15 cellular contexts compared by ENCODE assay signal in genomic region chr22:39078329-39078728, GRCh38. TPM values are rescaled to one million over a fixed set of nuclear protein-coding genes. Genes with fewer than 3 reads are reported as not detected.
DNase-seq lines count a peak whose midpoint lies in the region; ATAC-seq and TF ChIP-seq lines count a peak whose summit lies in the region.
"Had no signal": no experiment of that assay in that cellular context is flagged by ENCODE, and none has a peak within 500 bp of the region (broad histone marks: within the 10 kb centered on the region; RNA-seq: fewer than 3 reads in every experiment).

No MANE protein-coding gene starts in this region.

- no peak for TF ChIP-seq CTCF in H9 (conservative IDR thresholded peaks at IDR 0.05)

- no peaks in the 10 kb centered on the region for H3K27me3 ChIP-seq in H9 (ENCODE audit: insufficient read depth, low read length)
- H3K27me3 ChIP-seq: gastroesophageal sphincter, MG63 had no signal

- no peak overlapping the region for H3K14ac ChIP-seq in H9 (ENCODE audit: insufficient read depth, low read length)

- no peaks in the 10 kb centered on the region for H3K9me3 ChIP-seq in H9 (ENCODE audit: control insufficient read depth, low read depth, low read length)
- H3K9me3 ChIP-seq: gastroesophageal sphincter, MG63, tibial artery had no signal

- no peaks in the 10 kb centered on the region for H3K79me2 ChIP-seq in H9 (ENCODE audit: insufficient read depth, low read length)

- peaks cover 49% of the 10 kb centered on the region for H3K4me1 Mint-ChIP-seq in activated T-cell treated with anti-CD3 and anti-CD28 coated beads, Interleukin-2, amount 50 U/mL, for 72 hours (ENCODE audit: low read depth)
- H3K4me1 Mint-ChIP-seq in IgD-negative memory B cell = peaks cover 38 to 50% (median 48%) of the 10 kb centered on the region in 3 donors
- H3K4me1 Mint-ChIP-seq in activated naive CD8-positive, alpha-beta T cell treated with anti-CD3 and anti-CD28 coated beads, Interleukin-2, amount 50 U/mL, for 24 hours = peaks cover 76% of the 10 kb centered on the region
- H3K4me1 Mint-ChIP-seq in stimulated activated memory B cell treated with anti-CD40 and anti-IgM and Interleukin-4, amounts not matched to agents 10 μg/mL and 1 μg/mL and 100 μg/mL, for 72 hours = peaks cover 84% of the 10 kb centered on the region
- peaks cover 25 to 46% of the 10 kb centered on the region in 2 experiments for H3K4me1 Mint-ChIP-seq in H9

- no peak overlapping the region for H3K27ac ChIP-seq in H9 (ENCODE audit: insufficient read length, low read depth, low read length)
- H3K27ac ChIP-seq: tibial artery had no signal

- H4K8ac ChIP-seq in H9 (replicated peaks; ENCODE audit: insufficient read length, low read depth, low read length) = no peak overlapping the region

- H3K23ac ChIP-seq in H9 (ENCODE audit: insufficient read length, low read depth, low read length) = no peak overlapping the region

- H2BK20ac ChIP-seq in H9 (ENCODE audit: low read depth, low read length, poor library complexity, severe bottlenecking) = no peak overlapping the region

- no peaks in the 10 kb centered on the region for H3K79me1 ChIP-seq in H9 (ENCODE audit: insufficient read depth, low read depth, low read length, poor library complexity, severe bottlenecking)

- no peaks in the 10 kb centered on the region for H3K23me2 ChIP-seq in H9 (ENCODE audit: insufficient read length, low read depth, low read length, poor library complexity, severe bottlenecking)

- no CpG with 5 or more reads among the region's 8 CpGs for WGBS in H9 (ENCODE audit: extremely low coverage, insufficient read length, low lambda C conversion rate)

- H2AFZ ChIP-seq in H9 (ENCODE audit: low read length) = no peak overlapping the region

- H3K27me3 Mint-ChIP-seq in activated T-cell treated with anti-CD3 and anti-CD28 coated beads, Interleukin-2, amount 50 U/mL, for 72 hours (ENCODE audit: low read depth) = no peaks in the 10 kb centered on the region
- H3K27me3 Mint-ChIP-seq in IgD-negative memory B cell (no peaks in the 10 kb centered on the region), H9 (ENCODE audit: low read depth) (no peaks in the 10 kb centered on the region; the same call in none of the 2 replicates)
- H3K27me3 Mint-ChIP-seq in activated naive CD8-positive, alpha-beta T cell treated with anti-CD3 and anti-CD28 coated beads, Interleukin-2, amount 50 U/mL, for 24 hours = no peaks in the 10 kb centered on the region
- H3K27me3 Mint-ChIP-seq in stimulated activated memory B cell treated with anti-CD40 and anti-IgM and Interleukin-4, amounts not matched to agents 10 μg/mL and 1 μg/mL and 100 μg/mL, for 72 hours = no peaks in the 10 kb centered on the region

- no peaks in the 10 kb centered on the region for H4K20me1 ChIP-seq in H9 (ENCODE audit: control insufficient read depth, insufficient read depth, insufficient read length)

- no peak overlapping the region for H2AK5ac ChIP-seq in H9 (ENCODE audit: insufficient read length, low read length)

- H3K4me3 Mint-ChIP-seq in activated T-cell treated with anti-CD3 and anti-CD28 coated beads, Interleukin-2, amount 50 U/mL, for 72 hours = peak overlapping the region; percentile 94 to 96
- peak overlapping the region; percentile 41 to 93 (median 78) for H3K4me3 Mint-ChIP-seq in IgD-negative memory B cell
- peak overlapping the region; percentile 94 for H3K4me3 Mint-ChIP-seq in activated naive CD8-positive, alpha-beta T cell treated with anti-CD3 and anti-CD28 coated beads, Interleukin-2, amount 50 U/mL, for 24 hours
- peak overlapping the region; percentile 87 for H3K4me3 Mint-ChIP-seq in stimulated activated memory B cell treated with anti-CD40 and anti-IgM and Interleukin-4, amounts not matched to agents 10 μg/mL and 1 μg/mL and 100 μg/mL, for 72 hours
- H3K4me3 Mint-ChIP-seq in H9 = no peak overlapping the region

- H4K91ac ChIP-seq in H9 (ENCODE audit: insufficient read length, low read depth, low read length) = no peak overlapping the region

- H3K4ac ChIP-seq in H9 (ENCODE audit: low read depth, low read length) = no peak overlapping the region

- DNase-seq in activated T-cell treated with anti-CD3 and anti-CD28 coated beads, Interleukin-2, amount 50 U/mL, for 72 hours = no peak
- DNase-seq in activated T-cell treated with anti-CD3 and anti-CD28 coated beads, Interleukin-2, amount 50 U/mL, for 48 hours = no peak
- no peak for DNase-seq in activated naive CD8-positive, alpha-beta T cell treated with anti-CD3 and anti-CD28 coated beads, Interleukin-2, amount 50 U/mL, for 24 hours
- DNase-seq in H9 (no peak), kidney tubule cell (ENCODE audit: low spot score) (no peak), NCI-H187 (lab: John Stamatoyannopoulos, UW) (no peak)
- DNase-seq: activated effector memory CD4-positive, alpha-beta T cell treated with anti-CD3 and anti-CD28 coated beads, Interleukin-2, amount 50 U/mL, for 16 hours; caudate nucleus; MG63; NCI-H2107; tibial artery had no signal

- no peak overlapping the region for H3T11ph ChIP-seq in H9 (ENCODE audit: low read length)

- no peaks in the 10 kb centered on the region for H3K4me1 ChIP-seq in H9 (ENCODE audit: insufficient read depth, low read length)

- no peak overlapping the region for H3K4me2 ChIP-seq in H9 (ENCODE audit: insufficient read depth, insufficient read length, low read length)

- no peak overlapping the region for H2BK15ac ChIP-seq in H9 (ENCODE audit: low read depth, low read length)

- H2BK5ac ChIP-seq in H9 (ENCODE audit: insufficient read length, low read length) = no peak overlapping the region

- no peak overlapping the region for H2BK120ac ChIP-seq in H9 (ENCODE audit: low read depth, low read length, poor library complexity, severe bottlenecking)

- peaks cover 1 to 10% of the 10 kb centered on the region in 2 donors for H3K36me3 Mint-ChIP-seq in activated T-cell treated with anti-CD3 and anti-CD28 coated beads, Interleukin-2, amount 50 U/mL, for 72 hours (ENCODE audit: insufficient read depth in 2 of 2)
- H3K36me3 Mint-ChIP-seq in IgD-negative memory B cell (peaks cover 4% of the 10 kb centered on the region), H9 (ENCODE audit: insufficient read depth in 1 of 3, low read depth in 3 of 3) (no peaks in the 10 kb centered on the region)
- H3K36me3 Mint-ChIP-seq in activated naive CD8-positive, alpha-beta T cell treated with anti-CD3 and anti-CD28 coated beads, Interleukin-2, amount 50 U/mL, for 24 hours (ENCODE audit: low read depth) = peaks cover 37% of the 10 kb centered on the region
- H3K36me3 Mint-ChIP-seq in stimulated activated memory B cell treated with anti-CD40 and anti-IgM and Interleukin-4, amounts not matched to agents 10 μg/mL and 1 μg/mL and 100 μg/mL, for 72 hours = peaks cover 40% of the 10 kb centered on the region

- H3K27ac Mint-ChIP-seq in activated T-cell treated with anti-CD3 and anti-CD28 coated beads, Interleukin-2, amount 50 U/mL, for 72 hours = peak overlapping the region; percentile 92
- peak overlapping the region; percentile 78 to 95 (median 86) for H3K27ac Mint-ChIP-seq in IgD-negative memory B cell
- H3K27ac Mint-ChIP-seq in activated naive CD8-positive, alpha-beta T cell treated with anti-CD3 and anti-CD28 coated beads, Interleukin-2, amount 50 U/mL, for 24 hours = peak overlapping the region; percentile 93
- H3K27ac Mint-ChIP-seq in stimulated activated memory B cell treated with anti-CD40 and anti-IgM and Interleukin-4, amounts not matched to agents 10 μg/mL and 1 μg/mL and 100 μg/mL, for 72 hours = peak overlapping the region; percentile 98
- no peak overlapping the region for H3K27ac Mint-ChIP-seq in H9

- ATAC-seq in activated T-cell treated with anti-CD3 and anti-CD28 coated beads, Interleukin-2, amount 50 U/mL, for 72 hours (replicated peaks in 1 of 2) = no peak
- no peak for ATAC-seq in activated naive CD8-positive, alpha-beta T cell treated with anti-CD3 and anti-CD28 coated beads, Interleukin-2, amount 50 U/mL, for 24 hours
- no peak for ATAC-seq in stimulated activated memory B cell treated with anti-CD40 and anti-IgM and Interleukin-4, amounts not matched to agents 10 μg/mL and 1 μg/mL and 100 μg/mL, for 72 hours
- ATAC-seq: gastroesophageal sphincter had no signal

- no peak overlapping the region for H2BK12ac ChIP-seq in H9 (ENCODE audit: insufficient read length, low read depth, low read length)

- no peaks in the 10 kb centered on the region for H3K9me3 Mint-ChIP-seq in activated T-cell treated with anti-CD3 and anti-CD28 coated beads, Interleukin-2, amount 50 U/mL, for 72 hours
- no peaks in the 10 kb centered on the region for H3K9me3 Mint-ChIP-seq in IgD-negative memory B cell
- H3K9me3 Mint-ChIP-seq in activated naive CD8-positive, alpha-beta T cell treated with anti-CD3 and anti-CD28 coated beads, Interleukin-2, amount 50 U/mL, for 24 hours = no peaks in the 10 kb centered on the region
- no peaks in the 10 kb centered on the region for H3K9me3 Mint-ChIP-seq in stimulated activated memory B cell treated with anti-CD40 and anti-IgM and Interleukin-4, amounts not matched to agents 10 μg/mL and 1 μg/mL and 100 μg/mL, for 72 hours
- H3K9me3 Mint-ChIP-seq in H9 = no peaks in the 10 kb centered on the region

- no peak overlapping the region for H3K9ac ChIP-seq in H9 (ENCODE audit: extremely low read depth, insufficient read length, low read length)

- H4K5ac ChIP-seq in H9 (ENCODE audit: insufficient read length, low read depth, low read length) = no peak overlapping the region

- no peak overlapping the region for H3K18ac ChIP-seq in H9 (ENCODE audit: insufficient read length, low read depth, low read length)

- no peak overlapping the region for H3K56ac ChIP-seq in H9 (ENCODE audit: insufficient read length, low read depth, low read length)

RNA-seq across cellular contexts. Expression of gene APOBEC3G, which starts 1.3 kb away (rescaled TPM):
- total RNA-seq in activated T-cell treated with anti-CD3 and anti-CD28 coated beads, Interleukin-2, amount 50 U/mL, for 72 hours = 100 to 1,000 TPM in 1 of 2 donors, 10 to 100 TPM in 1; 77.8 to 115 TPM
- 90.7 TPM for polyA plus RNA-seq in IgD-negative memory B cell
- 1.6 and 2.4 TPM in 2 replicates for total RNA-seq in H9 (2021)
- total RNA-seq: HT-29 had no signal

RNA-seq across cellular contexts. Expression of gene APOBEC3H, which starts 18.7 kb away (rescaled TPM):
- 10 to 100 TPM; 21.9 to 24.4 TPM for total RNA-seq in activated T-cell treated with anti-CD3 and anti-CD28 coated beads, Interleukin-2, amount 50 U/mL, for 72 hours
- polyA plus RNA-seq in IgD-negative memory B cell = 0.48 TPM
- total RNA-seq in H9 (2021) = 0.48 TPM in 2 replicates
- total RNA-seq: gastroesophageal sphincter, HT-29 had no signal

RNA-seq across cellular contexts. Expression of gene APOBEC3F, which starts 37.7 kb away (rescaled TPM):
- total RNA-seq in activated T-cell treated with anti-CD3 and anti-CD28 coated beads, Interleukin-2, amount 50 U/mL, for 72 hours = 10 to 100 TPM; 44.8 to 49.0 TPM
- polyA plus RNA-seq in IgD-negative memory B cell = 33.0 TPM
- total RNA-seq in H9 (2021) = 8.9 and 11.6 TPM in 2 replicates

RNA-seq across cellular contexts. Expression of gene APOBEC3D, which starts 57.4 kb away (rescaled TPM):
- 10 to 100 TPM; 33.9 to 43.0 TPM for total RNA-seq in activated T-cell treated with anti-CD3 and anti-CD28 coated beads, Interleukin-2, amount 50 U/mL, for 72 hours
- polyA plus RNA-seq in IgD-negative memory B cell = 22.0 TPM
- 8.6 and 9.4 TPM in 2 replicates for total RNA-seq in H9 (2021)
- total RNA-seq: HT-29 had no signal

Comparison
In these comparisons a context has a peak if more than half of its experiments do, and no peak if none do; other contexts are left out.
1. H3K27ac Mint-ChIP-seq: peak in activated T-cell treated with anti-CD3 and anti-CD28 coated beads, Interleukin-2, amount 50 U/mL, for 72 hours (single experiment), IgD-negative memory B cell (3 of 3), activated naive CD8-positive, alpha-beta T cell treated with anti-CD3 and anti-CD28 coated beads, Interleukin-2, amount 50 U/mL, for 24 hours (single experiment) and stimulated activated memory B cell treated with anti-CD40 and anti-IgM and Interleukin-4, amounts not matched to agents 10 μg/mL and 1 μg/mL and 100 μg/mL, for 72 hours (single experiment); none in H9 (0 of 3).
2. H3K4me3 Mint-ChIP-seq: peak in activated T-cell treated with anti-CD3 and anti-CD28 coated beads, Interleukin-2, amount 50 U/mL, for 72 hours (2 of 2), IgD-negative memory B cell (4 of 4), activated naive CD8-positive, alpha-beta T cell treated with anti-CD3 and anti-CD28 coated beads, Interleukin-2, amount 50 U/mL, for 24 hours (single experiment) and stimulated activated memory B cell treated with anti-CD40 and anti-IgM and Interleukin-4, amounts not matched to agents 10 μg/mL and 1 μg/mL and 100 μg/mL, for 72 hours (single experiment); none in H9 (0 of 2).
3. RNA of gene APOBEC3G, which starts 1.3 kb away (total RNA-seq): 77.8 to 115 TPM in activated T-cell treated with anti-CD3 and anti-CD28 coated beads, Interleukin-2, amount 50 U/mL, for 72 hours; 1.6 to 2.4 TPM in H9; every median in the first group is over 10 times any median in the second.
4. RNA of gene APOBEC3H, which starts 18.7 kb away (total RNA-seq): 21.9 to 24.4 TPM in activated T-cell treated with anti-CD3 and anti-CD28 coated beads, Interleukin-2, amount 50 U/mL, for 72 hours; 0.48 TPM in H9; every median in the first group is over 10 times any median in the second.